17 cellular contexts compared by ENCODE assay signal in genomic region chr12:106280101-106280500, GRCh38.
"Had no signal": no experiment of that assay in that cellular context is flagged by ENCODE, and none has a peak within 500 bp of the region (broad histone marks: within the 10 kb centered on the region; RNA-seq: fewer than 3 reads in every experiment).

No MANE protein-coding gene starts in this region.

- H3K9me3 ChIP-seq: esophagus squamous epithelium, mucosa of descending colon, transverse colon had no signal

- H3K36me3 ChIP-seq: esophagus squamous epithelium, heart right ventricle, transverse colon had no signal

- H3K27ac ChIP-seq: esophagus squamous epithelium, parathyroid adenoma, psoas muscle had no signal

- DNase-seq: activated CD4-positive, alpha-beta T cell treated with anti-CD3 and anti-CD28 coated beads for 36 hours; activated CD4-positive, CD25-positive, alpha-beta regulatory T cell; activated CD8-positive, alpha-beta memory T cell treated with anti-CD3 and anti-CD28 coated beads, Interleukin-2, amount 10 ng/mL, durations not matched to agents 7 days and 5 days; activated CD8-positive, alpha-beta T cell treated with anti-CD3 and anti-CD28 coated beads, Interleukin-2, amount 10 ng/mL, durations not matched to agents 7 days and 5 days; activated naive CD8-positive, alpha-beta T cell treated with anti-CD3 and anti-CD28 coated beads, Interleukin-2, amount 50 U/mL, for 24 hours; activated T-cell treated with anti-CD3 and anti-CD28 coated beads, Interleukin-2, amount 50 U/mL, for 48 hours; amygdala; esophagus squamous epithelium; foreskin melanocyte; heart right ventricle; left ventricle myocardium superior; mucosa of descending colon; psoas muscle; stimulated activated CD4-positive, alpha-beta T cell treated with anti-CD3 and anti-CD28 coated beads, Interleukin-2, amount 100 ng/mL, for 48 hours; stimulated activated naive CD4-positive, alpha-beta T cell treated with Interleukin-2 at 50 U/mL for 16 hours; transverse colon had no signal

- H3K27me3 ChIP-seq: esophagus squamous epithelium, heart right ventricle, transverse colon had no signal

- H3K4me3 ChIP-seq: esophagus squamous epithelium, heart right ventricle, mucosa of descending colon, psoas muscle, transverse colon had no signal
